ENCODE assay signal across 19 cellular contexts in the genomic region with DNA sequence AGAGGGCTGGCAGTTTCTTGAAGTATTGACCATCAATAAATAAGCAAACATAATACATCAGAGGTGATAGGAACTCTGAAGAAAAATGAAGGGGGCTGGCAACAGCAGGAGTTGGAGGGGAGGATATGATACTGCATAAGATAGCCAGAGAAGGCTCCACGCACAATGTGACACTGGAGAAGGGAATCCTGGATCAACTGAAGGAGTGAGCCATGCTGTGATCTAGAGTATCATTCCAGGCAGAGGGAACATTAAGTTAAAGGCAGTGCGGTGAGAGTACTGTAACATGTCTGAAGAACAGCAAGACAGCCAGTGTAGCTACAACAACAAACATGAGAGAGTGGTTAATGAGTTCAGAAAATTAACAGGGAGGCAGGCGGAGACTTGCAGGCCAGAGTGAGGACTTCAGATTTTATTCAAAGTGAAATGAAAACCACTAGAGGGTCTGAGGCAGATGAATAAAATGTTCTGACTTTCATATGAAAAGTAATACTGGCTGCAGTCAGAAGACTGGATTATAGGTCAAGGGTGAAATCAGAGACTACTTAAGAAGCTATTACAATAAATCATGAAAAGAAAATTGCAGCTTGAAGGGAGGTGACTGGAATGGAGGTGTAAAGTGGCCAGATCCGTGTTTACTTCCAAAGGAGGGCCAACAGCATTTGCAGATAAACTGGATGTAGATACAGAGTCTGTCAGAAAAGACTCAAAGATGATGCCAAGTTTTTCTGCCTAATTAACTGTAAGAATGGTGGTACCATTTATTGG. TPM values are rescaled to one million over a fixed set of nuclear protein-coding genes. Genes with fewer than 3 reads are reported as not detected.
DNase-seq lines count a peak whose midpoint lies in the region; ATAC-seq, FAIRE-seq and TF ChIP-seq lines count a peak whose summit lies in the region.
"Had no signal": no experiment of that assay in that cellular context is flagged by ENCODE, and none has a peak within 500 bp of the region (broad histone marks: within the 10 kb centered on the region; RNA-seq: fewer than 3 reads in every experiment).

No MANE protein-coding gene starts in this region.

- peak overlapping the region; percentile 81 for H3K4me2 ChIP-seq in OCI-LY3 (ENCODE audit: low read length)
- H3K4me2 ChIP-seq: SK-N-SH had no signal

- H3K9me3 ChIP-seq in OCI-LY3 (ENCODE audit: insufficient read depth, low read length) (no peaks in the 10 kb centered on the region), pancreas (no peaks in the 10 kb centered on the region), aorta (ENCODE audit: control insufficient read depth, low read length) (no peaks in the 10 kb centered on the region)
- H3K9me3 ChIP-seq: lower lobe of right lung, SK-N-SH had no signal

- 79 to 80% methylated on average over 4 of the region's 4 CpGs for WGBS in pancreas, 2 donors
- 93 to 95% methylated on average over 4 of the region's 4 CpGs for WGBS in aorta, 2 donors

- H4K20me1 ChIP-seq in OCI-LY3 (ENCODE audit: insufficient read depth, low read length), result no peaks in the 10 kb centered on the region

- H3K27me3 ChIP-seq in OCI-LY3 (ENCODE audit: low read depth, low read length), result no peaks in the 10 kb centered on the region
- H3K27me3 ChIP-seq in pancreas, result no peaks in the 10 kb centered on the region
- no peaks in the 10 kb centered on the region for H3K27me3 ChIP-seq in aorta (ENCODE audit: control insufficient read depth in 1 of 2, insufficient read depth in 2 of 2, low read length in 1 of 2)

- H3K27ac ChIP-seq in OCI-LY3 (ENCODE audit: low read length), result peak overlapping the region; percentile 86
- no peak overlapping the region for H3K27ac ChIP-seq in pancreas
- H3K27ac ChIP-seq in aorta (ENCODE audit: low read depth in 1 of 2, low read length in 2 of 2), result no peak overlapping the region
- H3K27ac ChIP-seq: lower lobe of right lung had no signal

- peaks cover 36% of the 10 kb centered on the region for H3K4me1 Mint-ChIP-seq in activated naive CD8-positive, alpha-beta T cell treated with anti-CD3 and anti-CD28 coated beads, Interleukin-2, amount 50 U/mL, for 24 hours
- peaks cover 24% of the 10 kb centered on the region for H3K4me1 Mint-ChIP-seq in activated naive CD8-positive, alpha-beta T cell treated with anti-CD3 and anti-CD28 coated beads for 36 hours

- no peaks in the 10 kb centered on the region for H3K9me3 Mint-ChIP-seq in activated naive CD8-positive, alpha-beta T cell treated with anti-CD3 and anti-CD28 coated beads, Interleukin-2, amount 50 U/mL, for 24 hours
- no peaks in the 10 kb centered on the region for H3K9me3 Mint-ChIP-seq in activated naive CD8-positive, alpha-beta T cell treated with anti-CD3 and anti-CD28 coated beads for 36 hours
- H3K9me3 Mint-ChIP-seq: activated naive CD8-positive, alpha-beta T cell treated with anti-CD3 and anti-CD28 coated beads, Interleukin-2, amount 10 ng/mL, durations not matched to agents 7 days and 5 days; activated T-cell treated with anti-CD3 and anti-CD28 coated beads, Interleukin-2, amount 50 U/mL, for 24 hours; naive thymus-derived CD4-positive, alpha-beta T cell had no signal

- H3K4me3 Mint-ChIP-seq in activated naive CD8-positive, alpha-beta T cell treated with anti-CD3 and anti-CD28 coated beads, Interleukin-2, amount 50 U/mL, for 24 hours, result no peak overlapping the region
- H3K4me3 Mint-ChIP-seq in activated naive CD8-positive, alpha-beta T cell treated with anti-CD3 and anti-CD28 coated beads for 36 hours, result no peak overlapping the region
- H3K4me3 Mint-ChIP-seq: activated naive CD8-positive, alpha-beta T cell treated with anti-CD3 and anti-CD28 coated beads, Interleukin-2, amount 10 ng/mL, durations not matched to agents 7 days and 5 days; activated T-cell treated with anti-CD3 and anti-CD28 coated beads, Interleukin-2, amount 50 U/mL, for 24 hours; naive thymus-derived CD4-positive, alpha-beta T cell had no signal

- no peak overlapping the region for H2AFZ ChIP-seq in OCI-LY3 (ENCODE audit: low read depth, low read length)

- H3K36me3 Mint-ChIP-seq in activated naive CD8-positive, alpha-beta T cell treated with anti-CD3 and anti-CD28 coated beads, Interleukin-2, amount 50 U/mL, for 24 hours (ENCODE audit: low read depth), result peaks cover 2% of the 10 kb centered on the region
- H3K36me3 Mint-ChIP-seq in activated naive CD8-positive, alpha-beta T cell treated with anti-CD3 and anti-CD28 coated beads for 36 hours, result peaks cover 2% of the 10 kb centered on the region

- no peaks in the 10 kb centered on the region for H3K36me3 ChIP-seq in OCI-LY3 (replicated peaks; ENCODE audit: low read depth, low read length)
- no peaks in the 10 kb centered on the region for H3K36me3 ChIP-seq in pancreas
- no peaks in the 10 kb centered on the region for H3K36me3 ChIP-seq in aorta (ENCODE audit: control insufficient read depth in 1 of 2, insufficient read depth in 2 of 2, low read length in 1 of 2)
- H3K36me3 ChIP-seq: lower lobe of right lung had no signal

- no peak overlapping the region for H3K27ac Mint-ChIP-seq in activated naive CD8-positive, alpha-beta T cell treated with anti-CD3 and anti-CD28 coated beads, Interleukin-2, amount 50 U/mL, for 24 hours
- H3K27ac Mint-ChIP-seq in activated naive CD8-positive, alpha-beta T cell treated with anti-CD3 and anti-CD28 coated beads for 36 hours, result no peak overlapping the region
- H3K27ac Mint-ChIP-seq: activated naive CD8-positive, alpha-beta T cell treated with anti-CD3 and anti-CD28 coated beads, Interleukin-2, amount 10 ng/mL, durations not matched to agents 7 days and 5 days; activated T-cell treated with anti-CD3 and anti-CD28 coated beads, Interleukin-2, amount 50 U/mL, for 24 hours; naive thymus-derived CD4-positive, alpha-beta T cell had no signal

- no peak for FAIRE-seq in pancreas (lab: Jason Lieb, UNC)
- FAIRE-seq: HepG2, TTC549 had no signal

- no peak for DNase-seq in activated naive CD8-positive, alpha-beta T cell treated with anti-CD3 and anti-CD28 coated beads, Interleukin-2, amount 50 U/mL, for 24 hours
- no peak for DNase-seq in activated naive CD8-positive, alpha-beta T cell treated with anti-CD3 and anti-CD28 coated beads for 36 hours
- DNase-seq in stimulated activated naive CD8-positive, alpha-beta T cell treated with anti-CD3 and anti-CD28 coated beads, Interleukin-15, Interleukin-2, amounts not matched to agents 100 U/mL and 50 U/mL, for 24 hours, result no peak
- DNase-seq in DMS153 treated with DMSO at 0.1 percent for 48 hours (lab: John Stamatoyannopoulos, UW; ENCODE audit: unreplicated experiment), result no peak
- DNase-seq in pancreas, result no peak
- no peak for DNase-seq in aorta
- DNase-seq: activated CD4-positive, alpha-beta T cell treated with anti-CD3 and anti-CD28 coated beads, Interleukin-2, amount 50 U/mL, for 1 hour; activated naive CD8-positive, alpha-beta T cell treated with anti-CD3 and anti-CD28 coated beads, Interleukin-2, amount 10 ng/mL, durations not matched to agents 7 days and 5 days; activated T-cell treated with anti-CD3 and anti-CD28 coated beads, Interleukin-2, amount 50 U/mL, for 24 hours; effector CD8-positive, alpha-beta T cell; lower lobe of right lung; naive thymus-derived CD4-positive, alpha-beta T cell; NCI-H510A; SK-N-SH; stimulated activated naive CD4-positive, alpha-beta T cell had no signal

- peak; percentile 14 for ATAC-seq in activated naive CD8-positive, alpha-beta T cell treated with anti-CD3 and anti-CD28 coated beads, Interleukin-2, amount 50 U/mL, for 24 hours
- peak; percentile 27 for ATAC-seq in HG03196 (IDR thresholded peaks at IDR 0.05; ENCODE audit: unreplicated experiment)
- peak; percentile 21 for ATAC-seq in stimulated activated naive CD8-positive, alpha-beta T cell treated with anti-CD3 and anti-CD28 coated beads, Interleukin-15, Interleukin-2, amounts not matched to agents 100 U/mL and 50 U/mL, for 24 hours
- no peak for ATAC-seq in pancreas
- ATAC-seq in aorta (ENCODE audit: low FRiP score), result no peak

- H3K4me1 ChIP-seq in OCI-LY3 (ENCODE audit: low read length) (peaks cover 83% of the 10 kb centered on the region), pancreas (peaks cover 7 to 18% (median 16%) of the 10 kb centered on the region in 3 donors), aorta (ENCODE audit: control insufficient read depth in 1 of 2, insufficient read depth in 2 of 2, low read length in 2 of 2) (peaks cover 5 to 15% of the 10 kb centered on the region in 2 donors)

- peak overlapping the region; percentile 58 for H3K9ac ChIP-seq in OCI-LY3 (ENCODE audit: low read length)
- H3K9ac ChIP-seq: SK-N-SH had no signal

- TF ChIP-seq CTCF in OCI-LY3 (IDR thresholded peaks at IDR 0.05; ENCODE audit: low read depth, low read length) (no peak), pancreas (IDR thresholded peaks at IDR 0.05) (no peak)

- H3K4me3 ChIP-seq in OCI-LY3 (ENCODE audit: low read length) (peak overlapping the region; percentile 63), pancreas (no peak overlapping the region), aorta (ENCODE audit: low read length in 2 of 2) (no peak overlapping the region)
- H3K4me3 ChIP-seq: lower lobe of right lung had no signal

- H3K27me3 Mint-ChIP-seq in activated naive CD8-positive, alpha-beta T cell treated with anti-CD3 and anti-CD28 coated beads, Interleukin-2, amount 50 U/mL, for 24 hours, result no peaks in the 10 kb centered on the region
- no peaks in the 10 kb centered on the region for H3K27me3 Mint-ChIP-seq in activated naive CD8-positive, alpha-beta T cell treated with anti-CD3 and anti-CD28 coated beads for 36 hours
- H3K27me3 Mint-ChIP-seq: activated naive CD8-positive, alpha-beta T cell treated with anti-CD3 and anti-CD28 coated beads, Interleukin-2, amount 10 ng/mL, durations not matched to agents 7 days and 5 days; activated T-cell treated with anti-CD3 and anti-CD28 coated beads, Interleukin-2, amount 50 U/mL, for 24 hours; naive thymus-derived CD4-positive, alpha-beta T cell had no signal

- intact Hi-C loops in pancreas (cut with DNase I), result loop anchor here in 1 of 3 donors (10.0 kb wide), 1 partner anchor 135 kb away; no protein-coding TSS in a partner anchor
- intact Hi-C loops in aorta (cut with DNase I), result no loop called here

- H3K79me2 ChIP-seq in OCI-LY3 (ENCODE audit: low read length), result peaks cover 84% of the 10 kb centered on the region

RNA-seq across cellular contexts. Expression of gene RRAS2, which starts 49.4 kb away (rescaled TPM):
- total RNA-seq in activated naive CD8-positive, alpha-beta T cell treated with anti-CD3 and anti-CD28 coated beads for 36 hours, result 10 to 100 TPM; 70.7 to 72.7 TPM
- total RNA-seq in pancreas (10 to 100 TPM; 14.0 to 21.8 (median 15.6) TPM), aorta (10 to 100 TPM; 24.5 to 46.7 TPM)
- polyA plus RNA-seq in pancreas (10 to 100 TPM in 1 of 2 donors, 1 to 10 TPM in 1; 9.0 to 10.2 TPM), aorta (10 to 100 TPM; 18.0 to 31.3 TPM)

Comparison
In these comparisons a context has a peak if more than half of its experiments do, and no peak if none do; other contexts are left out.
1. ATAC-seq: peak in activated naive CD8-positive, alpha-beta T cell treated with anti-CD3 and anti-CD28 coated beads, Interleukin-2, amount 50 U/mL, for 24 hours (single experiment), HG03196 (single experiment) and stimulated activated naive CD8-positive, alpha-beta T cell treated with anti-CD3 and anti-CD28 coated beads, Interleukin-15, Interleukin-2, amounts not matched to agents 100 U/mL and 50 U/mL, for 24 hours (single experiment); none in pancreas (0 of 4) and aorta (single experiment).